ENCODE assay signal across 15 cellular contexts in the genomic region with DNA sequence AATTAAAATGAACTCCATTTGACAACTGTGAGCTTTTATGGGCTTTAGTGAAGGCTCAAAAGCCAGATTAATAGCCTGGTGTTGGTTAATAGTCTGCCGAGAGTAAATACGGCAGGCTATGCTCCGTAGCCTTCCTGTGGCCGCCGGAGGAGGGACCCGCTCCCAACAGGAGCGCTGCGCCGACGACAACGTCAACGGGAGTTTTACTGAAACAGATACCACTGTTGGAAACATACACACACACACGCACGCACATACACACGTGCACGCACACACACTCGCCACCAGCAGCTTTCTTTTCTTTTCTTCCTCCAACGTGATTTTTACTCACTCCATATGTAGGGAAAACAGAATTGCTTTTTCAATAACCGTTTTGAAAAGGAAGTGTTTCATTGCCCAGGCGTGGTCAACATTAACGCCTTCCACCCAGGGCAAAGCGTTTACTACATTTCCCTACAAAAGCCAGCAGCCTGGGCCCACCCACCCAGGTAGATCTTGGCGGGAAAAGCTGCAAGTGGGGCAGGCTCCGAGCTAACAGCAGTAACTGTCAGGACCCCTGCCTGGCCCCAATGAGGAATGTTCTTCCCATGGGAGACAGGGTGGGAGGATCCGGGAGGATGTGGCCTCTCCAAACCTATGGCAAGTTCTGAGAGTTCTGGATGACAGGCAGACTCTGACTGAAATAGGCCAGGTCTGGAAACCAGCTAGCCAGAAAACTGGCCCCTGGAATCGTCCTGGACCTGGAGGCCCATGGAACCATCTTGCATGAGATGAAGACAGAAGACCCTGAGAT.
DNase-seq lines count a peak whose midpoint lies in the region; ATAC-seq and TF ChIP-seq lines count a peak whose summit lies in the region.
"Had no signal": no experiment of that assay in that cellular context is flagged by ENCODE, and none has a peak within 500 bp of the region (broad histone marks: within the 10 kb centered on the region; RNA-seq: fewer than 3 reads in every experiment).

No MANE protein-coding gene starts in this region.

- POLR2A ChIA-PET in activated CD8-positive, alpha-beta T cell treated with anti-CD3 and anti-CD28 coated beads for 36 hours (lab: Charles Lee) = no interaction called here
- POLR2A ChIA-PET in activated CD8-positive, alpha-beta T cell treated with anti-CD3 and anti-CD28 coated beads, Interleukin-2, amount 10 ng/mL, durations not matched to agents 7 days and 5 days (lab: Charles Lee) = no interaction called here
- POLR2A ChIA-PET in HEK293T (lab: Yijun Ruan, JAX) = no interaction called here
- POLR2A ChIA-PET in CD8-positive, alpha-beta memory T cell (lab: Charles Lee) = no interaction called here

- intact Hi-C loops in activated CD8-positive, alpha-beta T cell treated with anti-CD3 and anti-CD28 coated beads for 36 hours (cut with micrococcal nuclease) = no loop called here
- intact Hi-C loops in lower lobe of right lung (cut with DNase I) = no loop called here

- peaks cover 10% of the 10 kb centered on the region for H3K27me3 ChIP-seq in lower lobe of right lung (ENCODE audit: low read depth)
- no peaks in the 10 kb centered on the region for H3K27me3 ChIP-seq in CD8-positive, alpha-beta memory T cell (ENCODE audit: insufficient read depth, low read length, poor library complexity, severe bottlenecking)

- peaks cover 2% of the 10 kb centered on the region for H3K4me1 Mint-ChIP-seq in activated CD8-positive, alpha-beta T cell treated with anti-CD3 and anti-CD28 coated beads for 36 hours (ENCODE audit: low read depth)
- no peaks in the 10 kb centered on the region for H3K4me1 Mint-ChIP-seq in activated CD8-positive, alpha-beta T cell treated with anti-CD3 and anti-CD28 coated beads, Interleukin-2, amount 10 ng/mL, durations not matched to agents 7 days and 5 days (ENCODE audit: low read depth)
- peaks cover 42 to 92% of the 10 kb centered on the region in 2 donors for H3K4me1 Mint-ChIP-seq in stimulated activated naive B cell treated with anti-CD40 and anti-IgM and Interleukin-4, amounts not matched to agents 10 μg/mL and 1 μg/mL and 100 μg/mL, for 72 hours
- no peaks in the 10 kb centered on the region for H3K4me1 Mint-ChIP-seq in CD8-positive, alpha-beta memory T cell

- H3K4me3 ChIP-seq in lower lobe of right lung = peak overlapping the region; percentile 11
- no peak overlapping the region for H3K4me3 ChIP-seq in CD8-positive, alpha-beta memory T cell (ENCODE audit: low read length)

- CTCF ChIA-PET in activated CD8-positive, alpha-beta T cell treated with anti-CD3 and anti-CD28 coated beads for 36 hours (lab: Charles Lee) = interaction anchor here (0.6 to 1.5 kb wide), 2 partner anchors 30 to 633 kb away, joined by 3 read pairs; no protein-coding TSS in a partner anchor
- CTCF ChIA-PET in activated CD8-positive, alpha-beta T cell treated with anti-CD3 and anti-CD28 coated beads, Interleukin-2, amount 10 ng/mL, durations not matched to agents 7 days and 5 days (lab: Charles Lee) = interaction anchor here (0.6 kb wide), 1 partner anchor 19 kb away, joined by 3 read pairs; no protein-coding TSS in a partner anchor
- CTCF ChIA-PET in HEK293T (lab: Yijun Ruan, JAX) = interaction anchor here (0.6 kb wide), 1 partner anchor 58 kb away, joined by 3 read pairs; no protein-coding TSS in a partner anchor
- CTCF ChIA-PET in CD8-positive, alpha-beta memory T cell (lab: Charles Lee) = no interaction called here

- H3K36me3 Mint-ChIP-seq in activated CD8-positive, alpha-beta T cell treated with anti-CD3 and anti-CD28 coated beads for 36 hours (ENCODE audit: low read depth) = no peaks in the 10 kb centered on the region
- no peaks in the 10 kb centered on the region for H3K36me3 Mint-ChIP-seq in activated CD8-positive, alpha-beta T cell treated with anti-CD3 and anti-CD28 coated beads, Interleukin-2, amount 10 ng/mL, durations not matched to agents 7 days and 5 days (ENCODE audit: low read depth)
- H3K36me3 Mint-ChIP-seq in stimulated activated naive B cell treated with anti-CD40 and anti-IgM and Interleukin-4, amounts not matched to agents 10 μg/mL and 1 μg/mL and 100 μg/mL, for 72 hours = peaks cover 76 to 92% of the 10 kb centered on the region in 2 donors
- H3K36me3 Mint-ChIP-seq in CD8-positive, alpha-beta memory T cell = peaks cover 0 to 6% (median 0%) of the 10 kb centered on the region in 3 donors
- H3K36me3 Mint-ChIP-seq: natural killer cell treated with Interleukin-12 subunit alpha and Interleukin-12 subunit beta and Interleukin-15 and Interleukin-18, amount 100 ng/mL, for 72 hours; T-cell had no signal

- TF ChIP-seq CTCF in activated CD8-positive, alpha-beta T cell treated with anti-CD3 and anti-CD28 coated beads for 36 hours (IDR thresholded peaks at IDR 0.05) = no peak
- no peak for TF ChIP-seq CTCF in lower lobe of right lung (IDR thresholded peaks at IDR 0.05)

- H3K27me3 Mint-ChIP-seq in activated CD8-positive, alpha-beta T cell treated with anti-CD3 and anti-CD28 coated beads for 36 hours = peaks cover 21% of the 10 kb centered on the region
- peaks cover 11% of the 10 kb centered on the region for H3K27me3 Mint-ChIP-seq in activated CD8-positive, alpha-beta T cell treated with anti-CD3 and anti-CD28 coated beads, Interleukin-2, amount 10 ng/mL, durations not matched to agents 7 days and 5 days (ENCODE audit: low read depth)
- H3K27me3 Mint-ChIP-seq in stimulated activated naive B cell treated with anti-CD40 and anti-IgM and Interleukin-4, amounts not matched to agents 10 μg/mL and 1 μg/mL and 100 μg/mL, for 72 hours = no peaks in the 10 kb centered on the region
- H3K27me3 Mint-ChIP-seq in CD8-positive, alpha-beta memory T cell = peaks cover 25 to 53% of the 10 kb centered on the region in 2 donors

- H3K4me3 Mint-ChIP-seq in activated CD8-positive, alpha-beta T cell treated with anti-CD3 and anti-CD28 coated beads for 36 hours = no peak overlapping the region
- no peak overlapping the region for H3K4me3 Mint-ChIP-seq in activated CD8-positive, alpha-beta T cell treated with anti-CD3 and anti-CD28 coated beads, Interleukin-2, amount 10 ng/mL, durations not matched to agents 7 days and 5 days
- no peak overlapping the region for H3K4me3 Mint-ChIP-seq in stimulated activated naive B cell treated with anti-CD40 and anti-IgM and Interleukin-4, amounts not matched to agents 10 μg/mL and 1 μg/mL and 100 μg/mL, for 72 hours
- H3K4me3 Mint-ChIP-seq in CD8-positive, alpha-beta memory T cell = no peak overlapping the region
- H3K4me3 Mint-ChIP-seq: natural killer cell treated with Interleukin-12 subunit alpha and Interleukin-12 subunit beta and Interleukin-15 and Interleukin-18, amount 100 ng/mL, for 72 hours; T-cell had no signal

- no peak overlapping the region for H3K27ac Mint-ChIP-seq in activated CD8-positive, alpha-beta T cell treated with anti-CD3 and anti-CD28 coated beads for 36 hours
- H3K27ac Mint-ChIP-seq in activated CD8-positive, alpha-beta T cell treated with anti-CD3 and anti-CD28 coated beads, Interleukin-2, amount 10 ng/mL, durations not matched to agents 7 days and 5 days = no peak overlapping the region
- peak overlapping the region; percentile 81 for H3K27ac Mint-ChIP-seq in stimulated activated naive B cell treated with anti-CD40 and anti-IgM and Interleukin-4, amounts not matched to agents 10 μg/mL and 1 μg/mL and 100 μg/mL, for 72 hours
- H3K27ac Mint-ChIP-seq in CD8-positive, alpha-beta memory T cell = peak overlapping the region in 1 of 8 donors; percentile 88
- H3K27ac Mint-ChIP-seq: natural killer cell treated with Interleukin-12 subunit alpha and Interleukin-12 subunit beta and Interleukin-15 and Interleukin-18, amount 100 ng/mL, for 72 hours; T-cell had no signal

- H3K36me3 ChIP-seq in lower lobe of right lung = no peaks in the 10 kb centered on the region
- no peaks in the 10 kb centered on the region for H3K36me3 ChIP-seq in CD8-positive, alpha-beta memory T cell (ENCODE audit: insufficient read depth, low read length)

- no peaks in the 10 kb centered on the region for H3K9me3 Mint-ChIP-seq in activated CD8-positive, alpha-beta T cell treated with anti-CD3 and anti-CD28 coated beads for 36 hours
- no peaks in the 10 kb centered on the region for H3K9me3 Mint-ChIP-seq in activated CD8-positive, alpha-beta T cell treated with anti-CD3 and anti-CD28 coated beads, Interleukin-2, amount 10 ng/mL, durations not matched to agents 7 days and 5 days (ENCODE audit: insufficient read depth)
- H3K9me3 Mint-ChIP-seq in stimulated activated naive B cell treated with anti-CD40 and anti-IgM and Interleukin-4, amounts not matched to agents 10 μg/mL and 1 μg/mL and 100 μg/mL, for 72 hours = peaks cover 0 to 2% of the 10 kb centered on the region in 2 donors
- peaks cover 0 to 2% (median 0%) of the 10 kb centered on the region in 5 donors for H3K9me3 Mint-ChIP-seq in CD8-positive, alpha-beta memory T cell
- H3K9me3 Mint-ChIP-seq: natural killer cell treated with Interleukin-12 subunit alpha and Interleukin-12 subunit beta and Interleukin-15 and Interleukin-18, amount 100 ng/mL, for 72 hours; T-cell had no signal

- H3K27ac ChIP-seq in lower lobe of right lung = no peak overlapping the region
- no peak overlapping the region for H3K27ac ChIP-seq in CD8-positive, alpha-beta memory T cell (ENCODE audit: low read depth, low read length)
- H3K27ac ChIP-seq: KMS-11 had no signal

- H3K9me3 ChIP-seq in lower lobe of right lung = no peaks in the 10 kb centered on the region
- no peaks in the 10 kb centered on the region for H3K9me3 ChIP-seq in CD8-positive, alpha-beta memory T cell (ENCODE audit: low read length)

- H3K4me1 ChIP-seq in lower lobe of right lung = no peaks in the 10 kb centered on the region
- no peaks in the 10 kb centered on the region for H3K4me1 ChIP-seq in CD8-positive, alpha-beta memory T cell (ENCODE audit: insufficient read depth, low read length)

- ATAC-seq in activated CD8-positive, alpha-beta T cell treated with anti-CD3 and anti-CD28 coated beads for 36 hours = no peak
- ATAC-seq in activated CD8-positive, alpha-beta T cell treated with anti-CD3 and anti-CD28 coated beads, Interleukin-2, amount 10 ng/mL, durations not matched to agents 7 days and 5 days = no peak
- ATAC-seq in lower lobe of right lung = no peak
- no peak for ATAC-seq in stimulated activated naive B cell treated with anti-CD40 and anti-IgM and Interleukin-4, amounts not matched to agents 10 μg/mL and 1 μg/mL and 100 μg/mL, for 72 hours (replicated peaks)
- ATAC-seq: natural killer cell treated with Interleukin-12 subunit alpha and Interleukin-12 subunit beta and Interleukin-15 and Interleukin-18, amount 100 ng/mL, for 72 hours; T-cell had no signal

- DNase-seq in activated CD8-positive, alpha-beta T cell treated with anti-CD3 and anti-CD28 coated beads for 36 hours = peak; percentile 20
- DNase-seq in activated CD8-positive, alpha-beta T cell treated with anti-CD3 and anti-CD28 coated beads, Interleukin-2, amount 10 ng/mL, durations not matched to agents 7 days and 5 days = no peak
- DNase-seq in dermis blood vessel endothelial cell (peak; percentile 17), lower lobe of right lung (no peak), HEK293T (ENCODE audit: extremely low spot score) (no peak), iPS-NIHi7 (ENCODE audit: extremely low spot score) (no peak)
- no peak for DNase-seq in stimulated activated naive B cell treated with anti-CD40 and anti-IgM and Interleukin-4, amounts not matched to agents 10 μg/mL and 1 μg/mL and 100 μg/mL, for 72 hours
- no peak for DNase-seq in CD8-positive, alpha-beta memory T cell
- DNase-seq: aorta, NCI-H146, NCI-H526, small intestine, T-cell had no signal

TF ChIP-seq in HEK293T, 16 proteins besides CTCF, POLR2A, EP300 and RAD21 (continues in another document):
- no peak for TF ChIP-seq ELF4 (IDR thresholded peaks at IDR 0.05)

Comparison
In these comparisons a context has a peak if more than half of its experiments do, and no peak if none do; other contexts are left out.
1. DNase-seq: peak in activated CD8-positive, alpha-beta T cell treated with anti-CD3 and anti-CD28 coated beads for 36 hours (single experiment) and dermis blood vessel endothelial cell (single experiment); none in activated CD8-positive, alpha-beta T cell treated with anti-CD3 and anti-CD28 coated beads, Interleukin-2, amount 10 ng/mL, durations not matched to agents 7 days and 5 days (single experiment), lower lobe of right lung (single experiment), stimulated activated naive B cell treated with anti-CD40 and anti-IgM and Interleukin-4, amounts not matched to agents 10 μg/mL and 1 μg/mL and 100 μg/mL, for 72 hours (single experiment), HEK293T (single experiment), iPS-NIHi7 (single experiment) and CD8-positive, alpha-beta memory T cell (0 of 5).